Comparison of ENCODE assay signal across 1 cellular context in genomic region chr12:117155278-117156060, GRCh38.
TF ChIP-seq lines count a peak whose summit lies in the region.

No MANE protein-coding gene starts in this region.

TF ChIP-seq in HepG2, 621 proteins besides CTCF, POLR2A, EP300 and RAD21 (continued from another document and continues in another):
- TF ChIP-seq DMTF1 (CRISPR knock-in tag; IDR thresholded peaks at IDR 0.05), result no peak
- no peak; the same call in 1 of the 2 replicates for TF ChIP-seq ZNF574 (CRISPR knock-in tag; IDR thresholded peaks at IDR 0.05)
- no peak for TF ChIP-seq MTF2 (CRISPR knock-in tag; IDR thresholded peaks at IDR 0.05; ENCODE audit: borderline replicate concordance)
- TF ChIP-seq NFE2L1 (CRISPR knock-in tag; IDR thresholded peaks at IDR 0.05; ENCODE audit: borderline replicate concordance), result no peak
- TF ChIP-seq ZNF143 (CRISPR knock-in tag; IDR thresholded peaks at IDR 0.05), result no peak
- TF ChIP-seq HOXA9 (CRISPR knock-in tag; IDR thresholded peaks at IDR 0.05; ENCODE audit: borderline replicate concordance), result no peak
- no peak for TF ChIP-seq SRSF4 (IDR thresholded peaks at IDR 0.05; ENCODE audit: low read depth, low read length, poor library complexity, severe bottlenecking)
- no peak for TF ChIP-seq ATF7-NPFF (CRISPR knock-in tag; IDR thresholded peaks at IDR 0.05; ENCODE audit: low read depth)
- TF ChIP-seq ZGPAT (CRISPR knock-in tag; IDR thresholded peaks at IDR 0.05), result peak; percentile 65; the same call in 1 of the 2 replicates
- TF ChIP-seq CENPT (CRISPR knock-in tag; IDR thresholded peaks at IDR 0.05; ENCODE audit: low read depth), result no peak
- peak; percentile 65; the same call in 1 of the 2 replicates for TF ChIP-seq YEATS2 (CRISPR knock-in tag; IDR thresholded peaks at IDR 0.05; ENCODE audit: borderline replicate concordance)
- TF ChIP-seq, protein P1, sequence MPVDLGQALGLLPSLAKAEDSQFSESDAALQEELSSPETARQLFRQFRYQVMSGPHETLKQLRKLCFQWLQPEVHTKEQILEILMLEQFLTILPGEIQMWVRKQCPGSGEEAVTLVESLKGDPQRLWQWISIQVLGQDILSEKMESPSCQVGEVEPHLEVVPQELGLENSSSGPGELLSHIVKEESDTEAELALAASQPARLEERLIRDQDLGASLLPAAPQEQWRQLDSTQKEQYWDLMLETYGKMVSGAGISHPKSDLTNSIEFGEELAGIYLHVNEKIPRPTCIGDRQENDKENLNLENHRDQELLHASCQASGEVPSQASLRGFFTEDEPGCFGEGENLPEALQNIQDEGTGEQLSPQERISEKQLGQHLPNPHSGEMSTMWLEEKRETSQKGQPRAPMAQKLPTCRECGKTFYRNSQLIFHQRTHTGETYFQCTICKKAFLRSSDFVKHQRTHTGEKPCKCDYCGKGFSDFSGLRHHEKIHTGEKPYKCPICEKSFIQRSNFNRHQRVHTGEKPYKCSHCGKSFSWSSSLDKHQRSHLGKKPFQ (CRISPR knock-in tag; IDR thresholded peaks at IDR 0.05; ENCODE audit: insufficient replicate concordance), result no peak
- TF ChIP-seq SP4 (CRISPR knock-in tag; IDR thresholded peaks at IDR 0.05), result peak; percentile 30; the same call in 1 of the 2 replicates
- TF ChIP-seq ZNF234 (CRISPR knock-in tag; conservative IDR thresholded peaks at IDR 0.05), result no peak
- no peak for TF ChIP-seq ZIK1 (CRISPR knock-in tag; IDR thresholded peaks at IDR 0.05; ENCODE audit: borderline replicate concordance, low read depth)
- no peak for TF ChIP-seq CEBPB (IDR thresholded peaks at IDR 0.05; ENCODE audit: borderline replicate concordance, low read depth, low read length)
- no peak for TF ChIP-seq PRPF4 (IDR thresholded peaks at IDR 0.05; ENCODE audit: low read depth, low read length, poor library complexity, severe bottlenecking)
- no peak for TF ChIP-seq MBNL3 (CRISPR knock-in tag; conservative IDR thresholded peaks at IDR 0.05)
- no peak for TF ChIP-seq SRSF9 (IDR thresholded peaks at IDR 0.05; ENCODE audit: borderline replicate concordance, insufficient read depth, low read depth, low read length, poor library complexity, severe bottlenecking)
- no peak for TF ChIP-seq ZNF326 (CRISPR knock-in tag; IDR thresholded peaks at IDR 0.05; ENCODE audit: borderline replicate concordance)
- TF ChIP-seq, protein P2, sequence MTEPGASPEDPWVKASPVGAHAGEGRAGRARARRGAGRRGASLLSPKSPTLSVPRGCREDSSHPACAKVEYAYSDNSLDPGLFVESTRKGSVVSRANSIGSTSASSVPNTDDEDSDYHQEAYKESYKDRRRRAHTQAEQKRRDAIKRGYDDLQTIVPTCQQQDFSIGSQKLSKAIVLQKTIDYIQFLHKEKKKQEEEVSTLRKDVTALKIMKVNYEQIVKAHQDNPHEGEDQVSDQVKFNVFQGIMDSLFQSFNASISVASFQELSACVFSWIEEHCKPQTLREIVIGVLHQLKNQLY (CRISPR knock-in tag; IDR thresholded peaks at IDR 0.05), result no peak
- peak; percentile 61; the same call in 1 of the 2 replicates for TF ChIP-seq KDM5B (CRISPR knock-in tag; IDR thresholded peaks at IDR 0.05; ENCODE audit: borderline replicate concordance)
- TF ChIP-seq DNMT1 (CRISPR knock-in tag; IDR thresholded peaks at IDR 0.05), result no peak
- TF ChIP-seq, protein P3, sequence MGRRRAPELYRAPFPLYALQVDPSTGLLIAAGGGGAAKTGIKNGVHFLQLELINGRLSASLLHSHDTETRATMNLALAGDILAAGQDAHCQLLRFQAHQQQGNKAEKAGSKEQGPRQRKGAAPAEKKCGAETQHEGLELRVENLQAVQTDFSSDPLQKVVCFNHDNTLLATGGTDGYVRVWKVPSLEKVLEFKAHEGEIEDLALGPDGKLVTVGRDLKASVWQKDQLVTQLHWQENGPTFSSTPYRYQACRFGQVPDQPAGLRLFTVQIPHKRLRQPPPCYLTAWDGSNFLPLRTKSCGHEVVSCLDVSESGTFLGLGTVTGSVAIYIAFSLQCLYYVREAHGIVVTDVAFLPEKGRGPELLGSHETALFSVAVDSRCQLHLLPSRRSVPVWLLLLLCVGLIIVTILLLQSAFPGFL (CRISPR knock-in tag; IDR thresholded peaks at IDR 0.05), result no peak
- no peak for TF ChIP-seq ZFP90 (CRISPR knock-in tag; IDR thresholded peaks at IDR 0.05; ENCODE audit: borderline replicate concordance)
- TF ChIP-seq HMGXB4 (CRISPR knock-in tag; IDR thresholded peaks at IDR 0.05; ENCODE audit: borderline replicate concordance in 1 of 2, low read depth in 1 of 2), result peak; percentile 75 to 89
- TF ChIP-seq ZNF724P (CRISPR knock-in tag; IDR thresholded peaks at IDR 0.05; ENCODE audit: borderline replicate concordance), result no peak
- TF ChIP-seq, protein P4, sequence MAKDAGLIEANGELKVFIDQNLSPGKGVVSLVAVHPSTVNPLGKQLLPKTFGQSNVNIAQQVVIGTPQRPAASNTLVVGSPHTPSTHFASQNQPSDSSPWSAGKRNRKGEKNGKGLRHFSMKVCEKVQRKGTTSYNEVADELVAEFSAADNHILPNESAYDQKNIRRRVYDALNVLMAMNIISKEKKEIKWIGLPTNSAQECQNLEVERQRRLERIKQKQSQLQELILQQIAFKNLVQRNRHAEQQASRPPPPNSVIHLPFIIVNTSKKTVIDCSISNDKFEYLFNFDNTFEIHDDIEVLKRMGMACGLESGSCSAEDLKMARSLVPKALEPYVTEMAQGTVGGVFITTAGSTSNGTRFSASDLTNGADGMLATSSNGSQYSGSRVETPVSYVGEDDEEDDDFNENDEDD (CRISPR knock-in tag; IDR thresholded peaks at IDR 0.05; ENCODE audit: borderline replicate concordance), result no peak
- TF ChIP-seq, protein P5, sequence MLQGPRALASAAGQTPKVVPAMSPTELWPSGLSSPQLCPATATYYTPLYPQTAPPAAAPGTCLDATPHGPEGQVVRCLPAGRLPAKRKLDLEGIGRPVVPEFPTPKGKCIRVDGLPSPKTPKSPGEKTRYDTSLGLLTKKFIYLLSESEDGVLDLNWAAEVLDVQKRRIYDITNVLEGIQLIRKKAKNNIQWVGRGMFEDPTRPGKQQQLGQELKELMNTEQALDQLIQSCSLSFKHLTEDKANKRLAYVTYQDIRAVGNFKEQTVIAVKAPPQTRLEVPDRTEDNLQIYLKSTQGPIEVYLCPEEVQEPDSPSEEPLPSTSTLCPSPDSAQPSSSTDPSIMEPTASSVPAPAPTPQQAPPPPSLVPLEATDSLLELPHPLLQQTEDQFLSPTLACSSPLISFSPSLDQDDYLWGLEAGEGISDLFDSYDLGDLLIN (CRISPR knock-in tag; IDR thresholded peaks at IDR 0.05; ENCODE audit: borderline replicate concordance), result no peak
- TF ChIP-seq SIX1 (CRISPR knock-in tag; IDR thresholded peaks at IDR 0.05; ENCODE audit: borderline replicate concordance), result no peak
- no peak for TF ChIP-seq TARDBP (CRISPR knock-in tag; IDR thresholded peaks at IDR 0.05)
- no peak for TF ChIP-seq DZIP1 (CRISPR knock-in tag; IDR thresholded peaks at IDR 0.05)
- no peak for TF ChIP-seq ZNF446 (CRISPR knock-in tag; IDR thresholded peaks at IDR 0.05)
- TF ChIP-seq ZFP62 (CRISPR knock-in tag; IDR thresholded peaks at IDR 0.05), result no peak
- TF ChIP-seq TSC22D2 (CRISPR knock-in tag; IDR thresholded peaks at IDR 0.05; ENCODE audit: borderline replicate concordance), result peak; percentile 46; the same call in 1 of the 2 replicates
- no peak for TF ChIP-seq ZNF660 (CRISPR knock-in tag; IDR thresholded peaks at IDR 0.05; ENCODE audit: borderline replicate concordance, low read depth)
- TF ChIP-seq ZNF180 (CRISPR knock-in tag; IDR thresholded peaks at IDR 0.05; ENCODE audit: borderline replicate concordance, low read depth), result no peak
- TF ChIP-seq ZFX (CRISPR knock-in tag; IDR thresholded peaks at IDR 0.05; ENCODE audit: low read depth), result 0 out of 2 replicates have a peak, but pooled peaks have one; percentile 41
- TF ChIP-seq ZSCAN22 (CRISPR knock-in tag; IDR thresholded peaks at IDR 0.05), result no peak
- TF ChIP-seq SUZ12 (IDR thresholded peaks at IDR 0.05; ENCODE audit: low read depth, low read length), result no peak
- TF ChIP-seq ZNF883 (CRISPR knock-in tag; IDR thresholded peaks at IDR 0.05; ENCODE audit: not compliant biosample characterization), result no peak
- TF ChIP-seq ZNF235 (CRISPR knock-in tag; IDR thresholded peaks at IDR 0.05; ENCODE audit: borderline replicate concordance), result no peak
